35 cellular contexts compared by ENCODE assay signal in the genomic region with DNA sequence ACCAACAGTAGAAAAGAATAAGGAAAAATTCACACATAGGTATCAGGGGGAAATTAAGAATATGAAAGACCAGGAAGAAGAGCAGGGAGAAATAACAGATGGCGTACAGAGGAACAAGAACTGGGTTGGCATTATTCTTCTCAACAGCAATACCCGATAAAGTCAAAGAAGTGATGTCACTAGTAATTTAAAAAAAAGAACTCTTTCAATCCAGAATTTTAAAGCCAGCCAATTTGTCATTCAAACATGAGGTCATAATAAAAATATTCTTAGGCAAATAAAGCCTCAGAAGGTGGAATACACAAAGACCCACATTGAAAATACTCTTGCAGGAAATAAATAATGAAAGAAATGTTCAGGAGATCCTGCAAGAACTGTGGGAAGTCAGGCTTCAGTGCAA. TPM values are rescaled to one million over a fixed set of nuclear protein-coding genes. Genes with fewer than 3 reads are reported as not detected.
"Had no signal": no experiment of that assay in that cellular context is flagged by ENCODE, and none has a peak within 500 bp of the region (broad histone marks: within the 10 kb centered on the region; RNA-seq: fewer than 3 reads in every experiment).

No MANE protein-coding gene starts in this region.

- H3K27me3 ChIP-seq: cardiac muscle cell, colonic mucosa had no signal

- H3K27ac ChIP-seq: cardiac muscle cell, colonic mucosa, PC-9, RWPE1, WERI-Rb-1 had no signal

- H3K4me3 ChIP-seq: cardiac muscle cell, colonic mucosa, PC-9 had no signal

- H3K9me3 ChIP-seq: colonic mucosa had no signal

- H2AFZ ChIP-seq: PC-9 had no signal

- ATAC-seq: activated naive CD8-positive, alpha-beta T cell treated with anti-CD3 and anti-CD28 coated beads, Interleukin-2, amount 50 U/mL, for 24 hours; Right ventricle myocardium inferior had no signal

- H3K4me2 ChIP-seq: PC-9 had no signal

- H3K4me1 ChIP-seq: colonic mucosa had no signal

- FAIRE-seq: RCC 7860 had no signal

- DNase-seq: activated CD4-positive, alpha-beta memory T cell treated with anti-CD3 and anti-CD28 coated beads, Interleukin-2, amount 10 ng/mL, durations not matched to agents 7 days and 5 days; activated CD4-positive, alpha-beta T cell treated with anti-CD3 and anti-CD28 coated beads for 1 hour; activated CD4-positive, alpha-beta T cell treated with anti-CD3 and anti-CD28 coated beads for 48 hours; activated CD4-positive, CD25-positive, alpha-beta regulatory T cell; activated gamma-delta T cell; activated naive CD4-positive, alpha-beta T cell treated with Interleukin-2 at 50 U/mL for 16 hours; activated naive CD8-positive, alpha-beta T cell treated with anti-CD3 and anti-CD28 coated beads, Interleukin-2, amount 50 U/mL, for 24 hours; activated T-cell treated with anti-CD3 and anti-CD28 coated beads, Interleukin-2, amount 50 U/mL, for 24 hours; anterior cingulate cortex; colonic mucosa; NCI-H1092 treated with DMSO at 0.1 percent for 48 hours; NCI-H1417; NCI-H146; NCI-H187; NCI-H2029 treated with DMSO at 0.1 percent for 48 hours; NCI-H2107; NCI-H226; NCI-H446 treated with DMSO at 0.1 percent for 48 hours; NCI-H524; NCI-H748 treated with DMSO at 0.1 percent for 48 hours; NK-92 treated with Interleukin-12 subunit alpha and Interleukin-12 subunit beta, amount 100 ng/mL, for 24 hours; PC-9; SIG-M5; SW 1271; T1000; WERI-Rb-1 had no signal

- H3K36me3 ChIP-seq: cardiac muscle cell, colonic mucosa, WERI-Rb-1 had no signal

RNA-seq across cellular contexts. Expression of gene NCMAP, which starts 8.8 kb away (rescaled TPM):
- total RNA-seq: activated CD4-positive, alpha-beta memory T cell treated with anti-CD3 and anti-CD28 coated beads, Interleukin-2, amount 10 ng/mL, durations not matched to agents 7 days and 5 days; activated T-helper 2 cell treated with anti-CD3 and anti-CD28 coated beads, Interferon-gamma antibody, Interleukin-2, Interleukin-4, amounts not matched to agents 10 μg/mL and 5 μg/mL and 100 μg/mL, durations not matched to agents 14 hours and 24 hours and 36 hours; cardiac muscle cell; chondrocyte; M059J; T-helper 1 cell treated with Interleukin-12 subunit alpha and Interleukin-12 subunit beta and Interleukin-4 antibody, amounts not matched to agents 30 ng/mL and 1 ng/mL, for 36 hours; T-helper 2 cell treated with Interferon-gamma antibody and Interleukin-4, amounts not matched to agents 100 ng/mL and 5 ng/mL, for 36 hours had no signal
- polyA plus RNA-seq: cardiac muscle cell had no signal
